32 cellular contexts compared by ENCODE assay signal in genomic region chr3:21715662-21716061, GRCh38. TPM values are rescaled to one million over a fixed set of nuclear protein-coding genes. Genes with fewer than 3 reads are reported as not detected.
"Had no signal": no experiment of that assay in that cellular context is flagged by ENCODE, and none has a peak within 500 bp of the region (broad histone marks: within the 10 kb centered on the region; RNA-seq: fewer than 3 reads in every experiment).

No MANE protein-coding gene starts in this region.

- H3K36me3 Mint-ChIP-seq: naive thymus-derived CD4-positive, alpha-beta T cell; natural killer cell; neural progenitor cell; stimulated activated memory B cell treated with anti-CD40 and anti-IgM and Interleukin-4, amounts not matched to agents 10 μg/mL and 1 μg/mL and 100 μg/mL, for 72 hours had no signal

- H3K9me3 ChIP-seq: ovary, psoas muscle, testis, thyroid gland, upper lobe of right lung, uterus had no signal

- H3K36me3 ChIP-seq: neural progenitor cell, ovary, spleen, suprapubic skin, thyroid gland, transverse colon, upper lobe of right lung, uterus had no signal

- H3K79me2 ChIP-seq: parathyroid adenoma had no signal

- DNase-seq: naive thymus-derived CD4-positive, alpha-beta T cell; natural killer cell; occipital lobe; ovary; posterior cingulate gyrus; psoas muscle; right cardiac atrium; spleen; stimulated activated CD4-positive, alpha-beta T cell treated with anti-CD3 and anti-CD28 coated beads, Interleukin-12 subunit alpha, Interleukin-12 subunit beta, amount 100 ng/mL, for 4 hours; stimulated activated CD4-positive, alpha-beta T cell treated with anti-CD3 and anti-CD28 coated beads, Interleukin-1b, Interleukin-23, amount 100 ng/mL, for 48 hours; stimulated activated CD4-positive, alpha-beta T cell treated with anti-CD3 and anti-CD28 coated beads, Interleukin-4, amount 100 ng/mL, for 1 hour; stimulated activated CD4-positive, alpha-beta T cell treated with anti-CD3 and anti-CD28 coated beads, Interleukin-4, amount 100 ng/mL, for 4 hours; stimulated activated CD8-positive, alpha-beta memory T cell treated with anti-CD3 and anti-CD28 coated beads, Interleukin-4, amount 100 ng/mL, for 48 hours; stimulated activated naive CD4-positive, alpha-beta T cell; stimulated activated naive CD8-positive, alpha-beta T cell treated with anti-CD3 and anti-CD28 coated beads, Interleukin-15, amount 100 ng/mL, for 72 hours; stimulated activated naive CD8-positive, alpha-beta T cell treated with anti-CD3 and anti-CD28 coated beads, Interleukin-15, Interleukin-2, amounts not matched to agents 100 U/mL and 50 U/mL, for 24 hours; substantia nigra; testis; thyroid gland; transverse colon; upper lobe of right lung; uterus had no signal

- H2AFZ ChIP-seq: neural progenitor cell, parathyroid adenoma had no signal

- H3K4me1 ChIP-seq: neural progenitor cell, parathyroid adenoma, psoas muscle, spleen, suprapubic skin, testis, thyroid gland, transverse colon, upper lobe of right lung, uterus had no signal

- H3K27me3 Mint-ChIP-seq: naive thymus-derived CD4-positive, alpha-beta T cell; progenitor cell of endocrine pancreas; stimulated activated memory B cell treated with anti-CD40 and anti-IgM and Interleukin-4, amounts not matched to agents 10 μg/mL and 1 μg/mL and 100 μg/mL, for 72 hours; stimulated activated naive CD8-positive, alpha-beta T cell treated with anti-CD3 and anti-CD28 coated beads, Interleukin-15, amount 100 ng/mL, for 72 hours; type B pancreatic cell had no signal

- ATAC-seq: naive thymus-derived CD4-positive, alpha-beta T cell; natural killer cell; psoas muscle; right cardiac atrium; sciatic nerve; stimulated activated memory B cell treated with anti-CD40 and anti-IgM and Interleukin-4, amounts not matched to agents 10 μg/mL and 1 μg/mL and 100 μg/mL, for 72 hours; stimulated activated naive CD8-positive, alpha-beta T cell treated with anti-CD3 and anti-CD28 coated beads, Interleukin-15, amount 100 ng/mL, for 72 hours; stimulated activated naive CD8-positive, alpha-beta T cell treated with anti-CD3 and anti-CD28 coated beads, Interleukin-15, Interleukin-2, amounts not matched to agents 100 U/mL and 50 U/mL, for 24 hours; upper lobe of right lung had no signal

- H3K4me1 Mint-ChIP-seq: naive thymus-derived CD4-positive, alpha-beta T cell; natural killer cell; nephron; neural progenitor cell; stimulated activated memory B cell treated with anti-CD40 and anti-IgM and Interleukin-4, amounts not matched to agents 10 μg/mL and 1 μg/mL and 100 μg/mL, for 72 hours; stimulated activated naive CD8-positive, alpha-beta T cell treated with anti-CD3 and anti-CD28 coated beads, Interleukin-15, amount 100 ng/mL, for 72 hours had no signal

- H3K27me3 ChIP-seq: neural progenitor cell, ovary, spleen, suprapubic skin, testis, thyroid gland, transverse colon, upper lobe of right lung, uterus had no signal

- H3K4me3 Mint-ChIP-seq: naive thymus-derived CD4-positive, alpha-beta T cell; natural killer cell; nephron; neural progenitor cell; stimulated activated memory B cell treated with anti-CD40 and anti-IgM and Interleukin-4, amounts not matched to agents 10 μg/mL and 1 μg/mL and 100 μg/mL, for 72 hours; stimulated activated naive CD8-positive, alpha-beta T cell treated with anti-CD3 and anti-CD28 coated beads, Interleukin-15, amount 100 ng/mL, for 72 hours; type B pancreatic cell had no signal

- H3K4me3 ChIP-seq: neural progenitor cell, ovary, psoas muscle, skin epidermis, smooth muscle cell, spleen, suprapubic skin, testis, thyroid gland, transverse colon, upper lobe of right lung, uterus had no signal

- H3K27ac ChIP-seq: neural progenitor cell, ovary, parathyroid adenoma, psoas muscle, skin epidermis, spleen, suprapubic skin, testis, thyroid gland, transverse colon, upper lobe of right lung, uterus had no signal

- H3K9ac ChIP-seq: neural progenitor cell, parathyroid adenoma had no signal

- H3K4me2 ChIP-seq: neural progenitor cell, smooth muscle cell had no signal

RNA-seq across cellular contexts. Expression of gene ZNF385D, which starts 35.3 kb away (rescaled TPM):
- polyA plus RNA-seq: naive thymus-derived CD4-positive, alpha-beta T cell had no signal
